Comparison of ENCODE assay signal across 1 cellular context in genomic region chr10:79483299-79483698, GRCh38.
TF ChIP-seq lines count a peak whose summit lies in the region.

No MANE protein-coding gene starts in this region.

TF ChIP-seq in HepG2, 621 proteins besides CTCF, POLR2A, EP300 and RAD21:
- no peak for TF ChIP-seq SIN3A (IDR thresholded peaks at IDR 0.05; ENCODE audit: borderline replicate concordance, low read depth, low read length)
- TF ChIP-seq FOSL1 (CRISPR knock-in tag; IDR thresholded peaks at IDR 0.05; ENCODE audit: borderline replicate concordance), result no peak
- no peak for TF ChIP-seq PTBP1 (IDR thresholded peaks at IDR 0.05; ENCODE audit: low read depth, low read length, poor library complexity, severe bottlenecking)
- TF ChIP-seq CBX1 (IDR thresholded peaks at IDR 0.05; ENCODE audit: low read depth), result no peak
- TF ChIP-seq NR2C2 (CRISPR knock-in tag; IDR thresholded peaks at IDR 0.05; ENCODE audit: borderline replicate concordance), result no peak
- TF ChIP-seq ZNF484 (CRISPR knock-in tag; IDR thresholded peaks at IDR 0.05; ENCODE audit: borderline replicate concordance, low read depth), result no peak
- TF ChIP-seq ZNF512B (CRISPR knock-in tag; IDR thresholded peaks at IDR 0.05; ENCODE audit: borderline replicate concordance), result no peak
- TF ChIP-seq PAWR (CRISPR knock-in tag; IDR thresholded peaks at IDR 0.05; ENCODE audit: borderline replicate concordance), result no peak
- no peak for TF ChIP-seq FOXK2 (IDR thresholded peaks at IDR 0.05)
